ENCODE assay signal across 12 cellular contexts in the genomic region with DNA sequence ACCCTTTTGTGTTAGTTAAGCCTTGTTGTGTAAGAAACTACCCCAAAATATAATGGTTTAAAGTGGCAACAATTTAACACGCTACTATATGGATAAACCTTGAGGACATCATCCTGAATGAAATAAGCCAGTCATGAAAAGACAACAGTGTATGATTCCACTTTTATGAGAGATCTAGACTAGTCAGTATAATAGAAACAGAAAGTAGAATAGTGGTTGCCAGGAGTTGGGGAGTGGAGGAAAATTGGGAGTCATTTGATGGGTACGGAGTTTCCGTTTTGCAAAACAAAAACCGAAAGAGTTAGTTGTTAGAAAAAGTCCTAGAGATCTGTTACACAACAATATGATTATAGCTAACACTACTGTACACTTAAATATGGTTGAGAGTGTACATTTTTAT. TPM values are rescaled to one million over a fixed set of nuclear protein-coding genes. Genes with fewer than 3 reads are reported as not detected.
DNase-seq lines count a peak whose midpoint lies in the region; ATAC-seq lines count a peak whose summit lies in the region.
"Had no signal": no experiment of that assay in that cellular context is flagged by ENCODE, and none has a peak within 500 bp of the region (broad histone marks: within the 10 kb centered on the region; RNA-seq: fewer than 3 reads in every experiment).

No MANE protein-coding gene starts in this region.

- H4K20me1 ChIP-seq in Karpas-422 (ENCODE audit: insufficient read depth, low read depth, low read length), result no peaks in the 10 kb centered on the region
- H4K20me1 ChIP-seq: BLaER1 treated with 17β-estradiol and CSF1 and Interleukin-3, amounts not matched to agents 10 nM and 100 nM had no signal

- H2AFZ ChIP-seq in Karpas-422 (ENCODE audit: low read length), result peak overlapping the region; percentile 61; the same call in 1 of the 2 replicates

- H3K4me3 ChIP-seq in Karpas-422 (ENCODE audit: low read length), result no peak overlapping the region
- H3K4me3 ChIP-seq: BLaER1 treated with 17β-estradiol and CSF1 and Interleukin-3, amounts not matched to agents 10 nM and 100 nM had no signal

- H3K4me3 Mint-ChIP-seq in stimulated activated naive CD8-positive, alpha-beta T cell treated with anti-CD3 and anti-CD28 coated beads, Interleukin-15, amount 100 ng/mL, for 72 hours, result peak overlapping the region in 1 of 2 donors; percentile 4
- H3K4me3 Mint-ChIP-seq: endodermal cell had no signal

- peaks cover 32% of the 10 kb centered on the region for H3K27me3 Mint-ChIP-seq in stimulated activated naive CD8-positive, alpha-beta T cell treated with anti-CD3 and anti-CD28 coated beads, Interleukin-15, amount 100 ng/mL, for 72 hours

- no peaks in the 10 kb centered on the region for H3K36me3 ChIP-seq in Karpas-422 (ENCODE audit: insufficient read depth, low read length)
- H3K36me3 ChIP-seq: BLaER1 treated with 17β-estradiol and CSF1 and Interleukin-3, amounts not matched to agents 10 nM and 100 nM had no signal

- peaks cover 14% of the 10 kb centered on the region for H3K4me1 ChIP-seq in Karpas-422 (ENCODE audit: low read length)
- H3K4me1 ChIP-seq: BLaER1 treated with 17β-estradiol and CSF1 and Interleukin-3, amounts not matched to agents 10 nM and 100 nM had no signal

- peaks cover 12 to 16% of the 10 kb centered on the region in 2 donors for H3K9me3 Mint-ChIP-seq in stimulated activated naive CD8-positive, alpha-beta T cell treated with anti-CD3 and anti-CD28 coated beads, Interleukin-15, amount 100 ng/mL, for 72 hours

- H3K27me3 ChIP-seq in Karpas-422 (ENCODE audit: low read length), result peaks cover 3% of the 10 kb centered on the region; the same call in 1 of the 2 replicates
- H3K27me3 ChIP-seq: BLaER1 treated with 17β-estradiol and CSF1 and Interleukin-3, amounts not matched to agents 10 nM and 100 nM had no signal

- H3K9ac ChIP-seq in Karpas-422 (ENCODE audit: low read length), result no peak overlapping the region
- H3K9ac ChIP-seq: BLaER1 treated with 17β-estradiol and CSF1 and Interleukin-3, amounts not matched to agents 10 nM and 100 nM had no signal

- peak; percentile 77 for ATAC-seq in stimulated activated naive CD8-positive, alpha-beta T cell treated with anti-CD3 and anti-CD28 coated beads, Interleukin-15, amount 100 ng/mL, for 72 hours
- ATAC-seq in esophagus mucosa, result no peak

- DNase-seq in activated naive CD4-positive, alpha-beta T cell treated with Interleukin-2 at 50 U/mL for 16 hours, result peak; percentile 6
- DNase-seq in activated naive CD4-positive, alpha-beta T cell treated with anti-CD3 and anti-CD28 coated beads, Interleukin-2, amount 50 U/mL, for 16 hours, result no peak
- DNase-seq in Karpas-422 (no peak), HK-2 (ENCODE audit: unreplicated experiment) (no peak), HuH-7 (ENCODE audit: low spot score) (no peak)
- DNase-seq in central memory CD4-positive, alpha-beta T cell, result peak; percentile 6
- DNase-seq in stimulated activated naive CD8-positive, alpha-beta T cell treated with anti-CD3 and anti-CD28 coated beads, Interleukin-15, amount 100 ng/mL, for 72 hours, result no peak
- DNase-seq: endodermal cell, NCI-H1092 had no signal

- no peak overlapping the region for H3K27ac ChIP-seq in Karpas-422 (ENCODE audit: low read length)
- H3K27ac ChIP-seq: BLaER1 treated with 17β-estradiol and CSF1 and Interleukin-3, amounts not matched to agents 10 nM and 100 nM had no signal

- H3K9me3 ChIP-seq in Karpas-422 (ENCODE audit: low read length), result no peaks in the 10 kb centered on the region

- H3K27ac Mint-ChIP-seq in stimulated activated naive CD8-positive, alpha-beta T cell treated with anti-CD3 and anti-CD28 coated beads, Interleukin-15, amount 100 ng/mL, for 72 hours, result no peak overlapping the region
- H3K27ac Mint-ChIP-seq: endodermal cell had no signal

- H3K4me2 ChIP-seq in Karpas-422 (ENCODE audit: low read depth, low read length, poor library complexity, severe bottlenecking), result peak overlapping the region; percentile 30
- H3K4me2 ChIP-seq: BLaER1 treated with 17β-estradiol and CSF1 and Interleukin-3, amounts not matched to agents 10 nM and 100 nM had no signal

- H3K9me2 ChIP-seq in Karpas-422 (replicated peaks; ENCODE audit: insufficient read depth, low read length), result no peaks in the 10 kb centered on the region

- peaks cover 52% of the 10 kb centered on the region for H3K4me1 Mint-ChIP-seq in stimulated activated naive CD8-positive, alpha-beta T cell treated with anti-CD3 and anti-CD28 coated beads, Interleukin-15, amount 100 ng/mL, for 72 hours

- H3K79me2 ChIP-seq in Karpas-422 (ENCODE audit: low read length), result no peaks in the 10 kb centered on the region

RNA-seq across cellular contexts. Expression of gene CHIA, which starts 16.0 kb away (rescaled TPM):
- total RNA-seq in Karpas-422 (2014; rRNA removed; shearing (Covaris generic); ENCODE audit: low replicate concordance), result not detected in 2 replicates
- total RNA-seq in esophagus mucosa, result not detected
- total RNA-seq: endodermal cell, skeletal muscle tissue had no signal

RNA-seq across cellular contexts. Expression of gene CHI3L2, which starts 47.1 kb away (rescaled TPM):
- total RNA-seq in Karpas-422 (2014; rRNA removed; shearing (Covaris generic); ENCODE audit: low replicate concordance), result not detected in 2 replicates
- 7.7 TPM for total RNA-seq in esophagus mucosa
- total RNA-seq: endodermal cell had no signal

Comparison
In these comparisons a context has a peak if more than half of its experiments do, and no peak if none do; other contexts are left out.
1. DNase-seq: peak in activated naive CD4-positive, alpha-beta T cell treated with Interleukin-2 at 50 U/mL for 16 hours (single experiment) and central memory CD4-positive, alpha-beta T cell (single experiment); none in activated naive CD4-positive, alpha-beta T cell treated with anti-CD3 and anti-CD28 coated beads, Interleukin-2, amount 50 U/mL, for 16 hours (single experiment), Karpas-422 (single experiment), stimulated activated naive CD8-positive, alpha-beta T cell treated with anti-CD3 and anti-CD28 coated beads, Interleukin-15, amount 100 ng/mL, for 72 hours (0 of 2), HK-2 (single experiment) and HuH-7 (single experiment).